1 cellular context compared by ENCODE assay signal in the genomic region with DNA sequence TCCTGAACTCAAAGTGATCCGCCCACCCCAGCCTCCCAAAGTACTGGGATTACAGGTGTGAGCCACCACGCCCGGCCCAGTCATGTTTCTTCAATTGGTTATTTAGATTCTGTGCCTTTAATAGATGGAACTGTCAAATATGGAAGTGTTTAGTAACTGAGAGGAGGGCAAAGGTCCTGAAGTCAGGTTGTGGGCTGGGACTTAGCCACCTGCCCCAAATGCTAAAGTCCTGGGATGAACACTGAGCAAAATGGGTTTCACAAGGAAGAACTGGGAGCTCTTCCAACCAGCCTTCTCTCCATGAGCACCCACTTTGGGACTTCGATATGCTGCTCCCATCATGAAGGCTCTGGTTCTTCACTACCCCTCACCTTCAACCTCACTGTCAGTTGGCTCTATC.
TF ChIP-seq lines count a peak whose summit lies in the region.

No MANE protein-coding gene starts in this region.

TF ChIP-seq in HepG2, 621 proteins besides CTCF, POLR2A, EP300 and RAD21:
- TF ChIP-seq SALL2 (CRISPR knock-in tag; IDR thresholded peaks at IDR 0.05), result no peak
- TF ChIP-seq ZNF460 (CRISPR knock-in tag; IDR thresholded peaks at IDR 0.05; ENCODE audit: borderline replicate concordance), result 0 out of 2 replicates have a peak, but pooled peaks have one; percentile 17
- TF ChIP-seq ZBTB38 (CRISPR knock-in tag; IDR thresholded peaks at IDR 0.05), result no peak
- no peak for TF ChIP-seq GLMP (CRISPR knock-in tag; IDR thresholded peaks at IDR 0.05; ENCODE audit: borderline replicate concordance)
- no peak for TF ChIP-seq ZZZ3 (CRISPR knock-in tag; IDR thresholded peaks at IDR 0.05; ENCODE audit: borderline replicate concordance)
TF ChIP-seq in HepG2: peak in this region for 1.
